In genomic region chr1:9145021-9145668, GRCh38 we compare ENCODE assay signal across 12 cellular contexts. TPM values are rescaled to one million over a fixed set of nuclear protein-coding genes. Genes with fewer than 3 reads are reported as not detected.
DNase-seq lines count a peak whose midpoint lies in the region; ATAC-seq and TF ChIP-seq lines count a peak whose summit lies in the region.
"Had no signal": no experiment of that assay in that cellular context is flagged by ENCODE, and none has a peak within 500 bp of the region (broad histone marks: within the 10 kb centered on the region; RNA-seq: fewer than 3 reads in every experiment).

No MANE protein-coding gene starts in this region.

- H3K4me3 ChIP-seq in MG63: no peak overlapping the region
- H3K4me3 ChIP-seq in stomach: no peak overlapping the region
- H3K4me3 ChIP-seq: BLaER1 treated with 17β-estradiol and CSF1 and Interleukin-3, amounts not matched to agents 10 nM and 100 nM; colonic mucosa; pancreas; SJSA1 had no signal

- no peaks in the 10 kb centered on the region for H3K9me3 Mint-ChIP-seq in natural killer cell treated with Interleukin-12 subunit alpha and Interleukin-12 subunit beta and Interleukin-15 and Interleukin-18, amount 100 ng/mL, for 72 hours
- H3K9me3 Mint-ChIP-seq in natural killer cell: no peaks in the 10 kb centered on the region
- no peaks in the 10 kb centered on the region for H3K9me3 Mint-ChIP-seq in activated naive CD8-positive, alpha-beta T cell treated with anti-CD3 and anti-CD28 coated beads for 36 hours

- peaks cover 2 to 8% of the 10 kb centered on the region in 2 donors for H3K4me1 Mint-ChIP-seq in natural killer cell treated with Interleukin-12 subunit alpha and Interleukin-12 subunit beta and Interleukin-15 and Interleukin-18, amount 100 ng/mL, for 72 hours (ENCODE audit: low read depth in 2 of 2)
- peaks cover 6 to 14% of the 10 kb centered on the region in 2 donors for H3K4me1 Mint-ChIP-seq in natural killer cell
- H3K4me1 Mint-ChIP-seq in activated naive CD8-positive, alpha-beta T cell treated with anti-CD3 and anti-CD28 coated beads for 36 hours: peaks cover 4% of the 10 kb centered on the region

- TF ChIP-seq POLR2A in stomach (IDR thresholded peaks at IDR 0.05): no peak

- H3K27ac ChIP-seq in stomach: no peak overlapping the region
- H3K27ac ChIP-seq: BLaER1 treated with 17β-estradiol and CSF1 and Interleukin-3, amounts not matched to agents 10 nM and 100 nM; colonic mucosa; pancreas; SJSA1 had no signal

- H3K27me3 ChIP-seq in MG63 (no peaks in the 10 kb centered on the region), stomach (no peaks in the 10 kb centered on the region)
- H3K27me3 ChIP-seq: BLaER1 treated with 17β-estradiol and CSF1 and Interleukin-3, amounts not matched to agents 10 nM and 100 nM; colonic mucosa; pancreas; SJSA1 had no signal

- 70 to 84% (median 77%) methylated on average over 15 to 17 of the region's 17 CpGs for WGBS in stomach, 5 donors

- H3K36me3 ChIP-seq in MG63 (no peaks in the 10 kb centered on the region), stomach (peaks cover 0 to 6% (median 2%) of the 10 kb centered on the region in 4 donors)
- H3K36me3 ChIP-seq: colonic mucosa, pancreas had no signal

- TF ChIP-seq CTCF in natural killer cell (IDR thresholded peaks at IDR 0.05): no peak
- TF ChIP-seq CTCF in stomach (IDR thresholded peaks at IDR 0.05): no peak

- DNase-seq in natural killer cell treated with Interleukin-12 subunit alpha and Interleukin-12 subunit beta and Interleukin-15 and Interleukin-18, amount 100 ng/mL, for 72 hours (ENCODE audit: low spot score): no peak
- DNase-seq in natural killer cell (no peak), MG63 (peak; percentile 18), dermis blood vessel endothelial cell (peak; percentile 68), stomach (peak; percentile 33)
- DNase-seq in activated naive CD8-positive, alpha-beta T cell treated with anti-CD3 and anti-CD28 coated beads for 36 hours: no peak
- DNase-seq: colonic mucosa had no signal

- no peaks in the 10 kb centered on the region for H3K36me3 Mint-ChIP-seq in natural killer cell treated with Interleukin-12 subunit alpha and Interleukin-12 subunit beta and Interleukin-15 and Interleukin-18, amount 100 ng/mL, for 72 hours
- H3K36me3 Mint-ChIP-seq in natural killer cell: no peaks in the 10 kb centered on the region
- H3K36me3 Mint-ChIP-seq in activated naive CD8-positive, alpha-beta T cell treated with anti-CD3 and anti-CD28 coated beads for 36 hours: no peaks in the 10 kb centered on the region

- TF ChIP-seq EP300 in stomach (IDR thresholded peaks at IDR 0.05): no peak

- H3K9me3 ChIP-seq in MG63: no peaks in the 10 kb centered on the region
- H3K9me3 ChIP-seq in stomach: no peaks in the 10 kb centered on the region
- H3K9me3 ChIP-seq: BLaER1 treated with 17β-estradiol and CSF1 and Interleukin-3, amounts not matched to agents 10 nM and 100 nM; colonic mucosa; pancreas; SJSA1 had no signal

- peaks cover 0 to 3% of the 10 kb centered on the region in 2 donors for H3K27me3 Mint-ChIP-seq in natural killer cell treated with Interleukin-12 subunit alpha and Interleukin-12 subunit beta and Interleukin-15 and Interleukin-18, amount 100 ng/mL, for 72 hours
- H3K27me3 Mint-ChIP-seq in natural killer cell (ENCODE audit: low read depth in 2 of 2): peaks cover 0 to 4% of the 10 kb centered on the region in 2 donors
- H3K27me3 Mint-ChIP-seq in activated naive CD8-positive, alpha-beta T cell treated with anti-CD3 and anti-CD28 coated beads for 36 hours: no peaks in the 10 kb centered on the region

- no peak overlapping the region for H3K4me3 Mint-ChIP-seq in natural killer cell treated with Interleukin-12 subunit alpha and Interleukin-12 subunit beta and Interleukin-15 and Interleukin-18, amount 100 ng/mL, for 72 hours
- H3K4me3 Mint-ChIP-seq in natural killer cell: no peak overlapping the region
- no peak overlapping the region for H3K4me3 Mint-ChIP-seq in activated naive CD8-positive, alpha-beta T cell treated with anti-CD3 and anti-CD28 coated beads for 36 hours

- peaks cover 5 to 14% (median 10%) of the 10 kb centered on the region in 4 donors for H3K4me1 ChIP-seq in stomach
- H3K4me1 ChIP-seq: colonic mucosa, pancreas, SJSA1 had no signal

- intact Hi-C loops in natural killer cell (cut with micrococcal nuclease): no loop called here
- intact Hi-C loops in stomach (cut with DNase I; ENCODE audit: low total_unique reads): no loop called here

- ATAC-seq in natural killer cell treated with Interleukin-12 subunit alpha and Interleukin-12 subunit beta and Interleukin-15 and Interleukin-18, amount 100 ng/mL, for 72 hours: peak; percentile 4 to 24
- ATAC-seq in natural killer cell: no peak
- no peak for ATAC-seq in HG03457 (IDR thresholded peaks at IDR 0.05; ENCODE audit: unreplicated experiment)
- no peak for ATAC-seq in HG03159 (IDR thresholded peaks at IDR 0.05; ENCODE audit: unreplicated experiment)

- no peak overlapping the region for H3K27ac Mint-ChIP-seq in natural killer cell treated with Interleukin-12 subunit alpha and Interleukin-12 subunit beta and Interleukin-15 and Interleukin-18, amount 100 ng/mL, for 72 hours
- no peak overlapping the region for H3K27ac Mint-ChIP-seq in natural killer cell
- H3K27ac Mint-ChIP-seq in activated naive CD8-positive, alpha-beta T cell treated with anti-CD3 and anti-CD28 coated beads for 36 hours: no peak overlapping the region

RNA-seq across cellular contexts. Expression of gene GPR157, which starts 16.2 kb away (rescaled TPM):
- 1 to 10 TPM; 1.6 to 2.9 TPM for total RNA-seq in natural killer cell treated with Interleukin-12 subunit alpha and Interleukin-12 subunit beta and Interleukin-15 and Interleukin-18, amount 100 ng/mL, for 72 hours
- total RNA-seq in natural killer cell (1 to 10 TPM in 2 of 3 donors, under 1 TPM in 1; 1.00 to 1.2 (median 1.1) TPM), dermis blood vessel endothelial cell (4.3 and 7.0 TPM in 2 replicates), stomach (10 to 100 TPM in 1 of 5 donors, 1 to 10 TPM in 4; 3.1 to 16.5 (median 7.0) TPM)
- 3.1 and 5.2 TPM in 2 replicates for total RNA-seq in MG63 (2014; rRNA removed; shearing (Covaris generic); ENCODE audit: low replicate concordance)
- 1 to 10 TPM in 2 of 3 donors, under 1 TPM in 1; 0.15 to 3.7 (median 1.1) TPM for polyA plus RNA-seq in stomach
- total RNA-seq in activated naive CD8-positive, alpha-beta T cell treated with anti-CD3 and anti-CD28 coated beads for 36 hours: 1 to 10 TPM; 2.1 to 2.3 TPM

Comparison
In these comparisons a context has a peak if more than half of its experiments do, and no peak if none do; other contexts are left out.
1. ATAC-seq: peak in natural killer cell treated with Interleukin-12 subunit alpha and Interleukin-12 subunit beta and Interleukin-15 and Interleukin-18, amount 100 ng/mL, for 72 hours (2 of 2); none in natural killer cell (0 of 3), HG03457 (single experiment) and HG03159 (single experiment).
2. DNase-seq: peak in MG63 (single experiment), dermis blood vessel endothelial cell (single experiment) and stomach (single experiment); none in natural killer cell treated with Interleukin-12 subunit alpha and Interleukin-12 subunit beta and Interleukin-15 and Interleukin-18, amount 100 ng/mL, for 72 hours (single experiment), natural killer cell (single experiment) and activated naive CD8-positive, alpha-beta T cell treated with anti-CD3 and anti-CD28 coated beads for 36 hours (single experiment).